1 cellular context compared by ENCODE assay signal in genomic region chr3:195398460-195398859, GRCh38.
TF ChIP-seq lines count a peak whose summit lies in the region.

No MANE protein-coding gene starts in this region.

TF ChIP-seq in K562, 482 proteins besides CTCF, POLR2A, EP300 and RAD21:
- TF ChIP-seq, protein P1, sequence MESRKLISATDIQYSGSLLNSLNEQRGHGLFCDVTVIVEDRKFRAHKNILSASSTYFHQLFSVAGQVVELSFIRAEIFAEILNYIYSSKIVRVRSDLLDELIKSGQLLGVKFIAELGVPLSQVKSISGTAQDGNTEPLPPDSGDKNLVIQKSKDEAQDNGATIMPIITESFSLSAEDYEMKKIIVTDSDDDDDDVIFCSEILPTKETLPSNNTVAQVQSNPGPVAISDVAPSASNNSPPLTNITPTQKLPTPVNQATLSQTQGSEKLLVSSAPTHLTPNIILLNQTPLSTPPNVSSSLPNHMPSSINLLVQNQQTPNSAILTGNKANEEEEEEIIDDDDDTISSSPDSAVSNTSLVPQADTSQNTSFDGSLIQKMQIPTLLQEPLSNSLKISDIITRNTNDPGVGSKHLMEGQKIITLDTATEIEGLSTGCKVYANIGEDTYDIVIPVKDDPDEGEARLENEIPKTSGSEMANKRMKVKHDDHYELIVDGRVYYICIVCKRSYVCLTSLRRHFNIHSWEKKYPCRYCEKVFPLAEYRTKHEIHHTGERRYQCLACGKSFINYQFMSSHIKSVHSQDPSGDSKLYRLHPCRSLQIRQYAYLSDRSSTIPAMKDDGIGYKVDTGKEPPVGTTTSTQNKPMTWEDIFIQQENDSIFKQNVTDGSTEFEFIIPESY (CRISPR knock-in tag; IDR thresholded peaks at IDR 0.05), result peak; percentile 64; the same call in 1 of the 2 replicates
